In genomic region chr7:140322759-140323158, GRCh38 we compare ENCODE assay signal across 1 cellular context.
TF ChIP-seq lines count a peak whose summit lies in the region.

No MANE protein-coding gene starts in this region.

TF ChIP-seq in K562, 482 proteins besides CTCF, POLR2A, EP300 and RAD21 (continued from another document and continues in another):
- peak; percentile 98 for TF ChIP-seq HMBOX1 (IDR thresholded peaks at IDR 0.05)
- TF ChIP-seq KLF16 (IDR thresholded peaks at IDR 0.05): peak; percentile 91
- TF ChIP-seq ZNF444 (CRISPR knock-in tag; IDR thresholded peaks at IDR 0.05): no peak
- TF ChIP-seq MTA3 (IDR thresholded peaks at IDR 0.05; ENCODE audit: borderline replicate concordance): peak; percentile 65
- TF ChIP-seq ZNF609 (CRISPR knock-in tag; IDR thresholded peaks at IDR 0.05; ENCODE audit: borderline replicate concordance): no peak
- no peak for TF ChIP-seq PHF20 (IDR thresholded peaks at IDR 0.05; ENCODE audit: partially characterized antibody)
- no peak for TF ChIP-seq POLR2H (tag; IDR thresholded peaks at IDR 0.05; ENCODE audit: low read depth)
- TF ChIP-seq ZZZ3 (IDR thresholded peaks at IDR 0.05): no peak
- TF ChIP-seq ZNF639 (CRISPR knock-in tag; conservative IDR thresholded peaks at IDR 0.05 in 1 of 2, IDR thresholded peaks at IDR 0.05 in 1 of 2): no peak
- TF ChIP-seq RUNX1 (IDR thresholded peaks at IDR 0.05; ENCODE audit: low read depth): no peak
- TF ChIP-seq KDM4B (IDR thresholded peaks at IDR 0.05; ENCODE audit: borderline replicate concordance in 2 of 2, low read depth in 1 of 2): no peak; a peak in 1 of 4 replicates
- TF ChIP-seq ZNF143 (CRISPR knock-in tag; IDR thresholded peaks at IDR 0.05): no peak
- TF ChIP-seq TCFL5 (CRISPR knock-in tag; conservative IDR thresholded peaks at IDR 0.05): no peak
- no peak for TF ChIP-seq RFX7 (CRISPR knock-in tag; IDR thresholded peaks at IDR 0.05)
- TF ChIP-seq MCM7 (IDR thresholded peaks at IDR 0.05): no peak
- TF ChIP-seq NCOA1 (IDR thresholded peaks at IDR 0.05; ENCODE audit: low read depth): peak; percentile 83; the same call in 1 of the 2 replicates
- no peak for TF ChIP-seq MTF1 (CRISPR knock-in tag; IDR thresholded peaks at IDR 0.05; ENCODE audit: borderline replicate concordance)
- TF ChIP-seq ZNF263 (CRISPR knock-in tag; IDR thresholded peaks at IDR 0.05; ENCODE audit: borderline replicate concordance): no peak; the same call in 1 of the 2 replicates
- TF ChIP-seq ZNF197 (CRISPR knock-in tag; IDR thresholded peaks at IDR 0.05; ENCODE audit: low read depth): no peak
- TF ChIP-seq GTF2B (IDR thresholded peaks at IDR 0.05; ENCODE audit: extremely low read depth, insufficient read length): no peak
- no peak for TF ChIP-seq ZNF280A (IDR thresholded peaks at IDR 0.05; ENCODE audit: low read depth, partially characterized antibody)
- TF ChIP-seq ILF3 (IDR thresholded peaks at IDR 0.05; ENCODE audit: borderline replicate concordance): no peak
- peak; percentile 91 for TF ChIP-seq SMARCE1 (IDR thresholded peaks at IDR 0.05)
- TF ChIP-seq ZHX1 (conservative IDR thresholded peaks at IDR 0.05; ENCODE audit: low read length): no peak
- TF ChIP-seq ZBTB26 (CRISPR knock-in tag; IDR thresholded peaks at IDR 0.05): no peak
- TF ChIP-seq FOXP4 (CRISPR knock-in tag; IDR thresholded peaks at IDR 0.05; ENCODE audit: borderline replicate concordance): no peak
- no peak for TF ChIP-seq ARID3B (CRISPR knock-in tag; IDR thresholded peaks at IDR 0.05; ENCODE audit: borderline replicate concordance)
- TF ChIP-seq ZFP91 (CRISPR knock-in tag; IDR thresholded peaks at IDR 0.05): no peak
- no peak for TF ChIP-seq SETDB1 (IDR thresholded peaks at IDR 0.05; ENCODE audit: low read length)
- no peak for TF ChIP-seq HINFP (tag; conservative IDR thresholded peaks at IDR 0.05; ENCODE audit: low read depth)
- peak; percentile 86 to 87 for TF ChIP-seq KDM1A (IDR thresholded peaks at IDR 0.05)
- peak; percentile 79 for TF ChIP-seq ETV5 (CRISPR knock-in tag; IDR thresholded peaks at IDR 0.05; ENCODE audit: low read depth)
- no peak for TF ChIP-seq CBX1 (IDR thresholded peaks at IDR 0.05; ENCODE audit: low read depth)
- peak; percentile 96 for TF ChIP-seq SMARCA4 (IDR thresholded peaks at IDR 0.05)
- TF ChIP-seq HDAC1 (IDR thresholded peaks at IDR 0.05): peak in 1 of 2 experiments; percentile 70; a peak in 3 of 4 replicates
- no peak for TF ChIP-seq TCF7L2 (IDR thresholded peaks at IDR 0.05; ENCODE audit: low read depth, low read length)
- TF ChIP-seq NUFIP1 (IDR thresholded peaks at IDR 0.05; ENCODE audit: partially characterized antibody): no peak
